Comparison of ENCODE assay signal across 8 cellular contexts in genomic region chr9:38067892-38068615, GRCh38. TPM values are rescaled to one million over a fixed set of nuclear protein-coding genes. Genes with fewer than 3 reads are reported as not detected.
A peak's percentile ranks its signal among the peaks of the same experiment; 100 is the strongest.
DNase-seq lines count a peak whose midpoint lies in the region; ATAC-seq and TF ChIP-seq lines count a peak whose summit lies in the region.

No MANE protein-coding gene starts in this region.

- H3K4me1 Mint-ChIP-seq in CD4-positive, CD25-positive, alpha-beta regulatory T cell: peaks cover 2 to 27% (median 15%) of the 10 kb centered on the region in 4 donors
- H3K4me1 Mint-ChIP-seq in activated naive CD8-positive, alpha-beta T cell treated with anti-CD3 and anti-CD28 coated beads for 36 hours: peaks cover 22% of the 10 kb centered on the region
- peaks cover 24 to 43% of the 10 kb centered on the region in 2 donors for H3K4me1 Mint-ChIP-seq in stimulated activated naive B cell treated with anti-CD40 and anti-IgM and Interleukin-4, amounts not matched to agents 10 μg/mL and 1 μg/mL and 100 μg/mL, for 72 hours

- H3K4me3 ChIP-seq in CD4-positive, CD25-positive, alpha-beta regulatory T cell (ENCODE audit: low read depth, low read length): no peak overlapping the region
- H3K4me3 ChIP-seq in HL-60 (replicated peaks; ENCODE audit: insufficient read depth, low read length) (peak overlapping the region; percentile 57), iPS-18c (ENCODE audit: insufficient read depth, low read depth, low read length) (peak overlapping the region; percentile 62)

- ATAC-seq in CD4-positive, CD25-positive, alpha-beta regulatory T cell (ENCODE audit: low read depth in 2 of 2): no peak
- no peak for ATAC-seq in stimulated activated naive B cell treated with anti-CD40 and anti-IgM and Interleukin-4, amounts not matched to agents 10 μg/mL and 1 μg/mL and 100 μg/mL, for 72 hours (replicated peaks)
- ATAC-seq in GM19452 (IDR thresholded peaks at IDR 0.05; ENCODE audit: unreplicated experiment): no peak

- H3K27ac Mint-ChIP-seq in CD4-positive, CD25-positive, alpha-beta regulatory T cell: no peak overlapping the region
- H3K27ac Mint-ChIP-seq in activated naive CD8-positive, alpha-beta T cell treated with anti-CD3 and anti-CD28 coated beads for 36 hours: no peak overlapping the region
- no peak overlapping the region for H3K27ac Mint-ChIP-seq in stimulated activated naive B cell treated with anti-CD40 and anti-IgM and Interleukin-4, amounts not matched to agents 10 μg/mL and 1 μg/mL and 100 μg/mL, for 72 hours

- H3K9me3 ChIP-seq in CD4-positive, CD25-positive, alpha-beta regulatory T cell (ENCODE audit: control insufficient read depth in 2 of 2, low read length in 2 of 2): no peaks in the 10 kb centered on the region
- H3K9me3 ChIP-seq in iPS-18c (ENCODE audit: control insufficient read depth, insufficient read depth, low read length): no peaks in the 10 kb centered on the region

- no peaks in the 10 kb centered on the region for H3K36me3 ChIP-seq in CD4-positive, CD25-positive, alpha-beta regulatory T cell (ENCODE audit: control insufficient read depth, insufficient read depth, low read length)

- peaks cover 58% of the 10 kb centered on the region for H3K27me3 Mint-ChIP-seq in CD4-positive, CD25-positive, alpha-beta regulatory T cell
- H3K27me3 Mint-ChIP-seq in activated naive CD8-positive, alpha-beta T cell treated with anti-CD3 and anti-CD28 coated beads for 36 hours: peaks cover 12% of the 10 kb centered on the region
- peaks cover 37 to 44% of the 10 kb centered on the region in 2 donors for H3K27me3 Mint-ChIP-seq in stimulated activated naive B cell treated with anti-CD40 and anti-IgM and Interleukin-4, amounts not matched to agents 10 μg/mL and 1 μg/mL and 100 μg/mL, for 72 hours

- DNase-seq in CD4-positive, CD25-positive, alpha-beta regulatory T cell: no peak
- DNase-seq in HL-60 (ENCODE audit: low read depth in 1 of 2, low spot score in 1 of 2) (no peak), hepatic stellate cell (ENCODE audit: low spot score) (no peak)
- DNase-seq in activated naive CD8-positive, alpha-beta T cell treated with anti-CD3 and anti-CD28 coated beads for 36 hours: peak; percentile 18
- DNase-seq in stimulated activated naive B cell treated with anti-CD40 and anti-IgM and Interleukin-4, amounts not matched to agents 10 μg/mL and 1 μg/mL and 100 μg/mL, for 72 hours: no peak
- DNase-seq in stimulated activated naive CD4-positive, alpha-beta T cell treated with Interleukin-2 at 50 U/mL for 16 hours (lab: John Stamatoyannopoulos, UW): no peak

- peak overlapping the region in 3 of 4 donors; percentile 83 to 90 (median 88) for H3K4me3 Mint-ChIP-seq in CD4-positive, CD25-positive, alpha-beta regulatory T cell
- H3K4me3 Mint-ChIP-seq in activated naive CD8-positive, alpha-beta T cell treated with anti-CD3 and anti-CD28 coated beads for 36 hours: peak overlapping the region; percentile 80
- H3K4me3 Mint-ChIP-seq in stimulated activated naive B cell treated with anti-CD40 and anti-IgM and Interleukin-4, amounts not matched to agents 10 μg/mL and 1 μg/mL and 100 μg/mL, for 72 hours: peak overlapping the region; percentile 82 to 85

- no peaks in the 10 kb centered on the region for H3K9me3 Mint-ChIP-seq in CD4-positive, CD25-positive, alpha-beta regulatory T cell
- H3K9me3 Mint-ChIP-seq in activated naive CD8-positive, alpha-beta T cell treated with anti-CD3 and anti-CD28 coated beads for 36 hours: no peaks in the 10 kb centered on the region
- H3K9me3 Mint-ChIP-seq in stimulated activated naive B cell treated with anti-CD40 and anti-IgM and Interleukin-4, amounts not matched to agents 10 μg/mL and 1 μg/mL and 100 μg/mL, for 72 hours: no peaks in the 10 kb centered on the region

- no peak for TF ChIP-seq CTCF in HL-60 (IDR thresholded peaks at IDR 0.05; ENCODE audit: insufficient read depth, low read length)

- peaks cover 27% of the 10 kb centered on the region for H3K4me1 ChIP-seq in CD4-positive, CD25-positive, alpha-beta regulatory T cell (ENCODE audit: control insufficient read depth, insufficient read depth, low read length, poor library complexity, severe bottlenecking)

- H3K36me3 Mint-ChIP-seq in CD4-positive, CD25-positive, alpha-beta regulatory T cell: no peaks in the 10 kb centered on the region
- H3K36me3 Mint-ChIP-seq in activated naive CD8-positive, alpha-beta T cell treated with anti-CD3 and anti-CD28 coated beads for 36 hours: no peaks in the 10 kb centered on the region
- peaks cover 4 to 7% of the 10 kb centered on the region in 2 donors for H3K36me3 Mint-ChIP-seq in stimulated activated naive B cell treated with anti-CD40 and anti-IgM and Interleukin-4, amounts not matched to agents 10 μg/mL and 1 μg/mL and 100 μg/mL, for 72 hours

- H3K27me3 ChIP-seq in CD4-positive, CD25-positive, alpha-beta regulatory T cell (ENCODE audit: control insufficient read depth, insufficient read depth, low read length): peaks cover 9% of the 10 kb centered on the region
- peaks cover 16% of the 10 kb centered on the region for H3K27me3 ChIP-seq in HL-60 (ENCODE audit: insufficient read depth, poor library complexity, severe bottlenecking)

- no peak overlapping the region for H3K27ac ChIP-seq in CD4-positive, CD25-positive, alpha-beta regulatory T cell (ENCODE audit: insufficient read depth, low read length, poor library complexity, severe bottlenecking)
- no peak overlapping the region for H3K27ac ChIP-seq in HL-60 (replicated peaks)

RNA-seq across cellular contexts. Expression of gene SHB, which starts 1.0 kb away (rescaled TPM):
- 0.69 TPM for total RNA-seq in CD4-positive, CD25-positive, alpha-beta regulatory T cell
- under 1 TPM in 1 of 4 donors, not detected in 3; 0.27 TPM for polyA plus RNA-seq in CD4-positive, CD25-positive, alpha-beta regulatory T cell
- total RNA-seq in activated naive CD8-positive, alpha-beta T cell treated with anti-CD3 and anti-CD28 coated beads for 36 hours: 1 to 10 TPM; 1.2 to 1.8 TPM
